Comparison of ENCODE assay signal across 13 cellular contexts in the genomic region with DNA sequence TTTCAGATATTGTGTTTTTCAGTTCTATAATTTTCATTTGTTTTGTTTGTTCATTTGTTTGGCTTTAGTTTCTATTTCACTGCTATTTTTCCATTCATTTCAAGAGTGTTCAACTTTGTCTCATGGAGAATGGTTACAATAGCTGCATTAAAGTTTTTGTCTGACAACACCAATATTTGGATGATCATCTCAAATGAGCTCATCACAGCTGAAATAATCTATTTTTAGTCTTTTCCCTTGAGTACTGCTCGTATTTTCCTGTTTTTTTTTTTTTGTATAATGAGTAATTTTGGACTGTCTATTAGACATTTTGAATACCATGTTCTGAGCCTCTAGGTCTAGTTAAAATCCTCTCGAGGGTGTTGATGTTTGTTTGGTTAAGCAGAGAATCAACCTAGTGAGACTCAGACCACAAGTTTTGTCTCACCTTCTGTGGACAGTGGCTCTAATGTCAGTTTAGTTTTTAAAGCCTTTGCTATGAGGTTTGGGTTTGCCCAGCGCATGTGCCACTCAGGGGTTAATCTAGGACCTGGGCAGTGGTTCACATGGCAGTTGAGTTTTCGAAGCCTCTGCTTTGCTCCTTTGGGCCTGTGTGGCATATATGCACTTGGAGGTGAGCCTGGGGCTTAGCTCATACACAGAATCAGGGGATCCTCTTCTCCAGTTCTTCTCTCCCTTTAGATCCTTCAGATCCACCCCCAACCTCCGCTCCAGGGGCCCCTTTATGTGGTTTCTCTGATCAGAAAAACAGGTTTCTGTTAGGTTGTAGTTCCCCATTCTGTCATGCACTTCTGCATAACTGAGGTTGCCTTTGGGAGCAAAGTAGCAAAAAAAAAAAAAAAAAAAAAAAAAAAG.
DNase-seq lines count a peak whose midpoint lies in the region; ATAC-seq and TF ChIP-seq lines count a peak whose summit lies in the region.
"Had no signal": no experiment of that assay in that cellular context is flagged by ENCODE, and none has a peak within 500 bp of the region (broad histone marks: within the 10 kb centered on the region; RNA-seq: fewer than 3 reads in every experiment).

No MANE protein-coding gene starts in this region.

- intact Hi-C loops in Right ventricle myocardium superior (cut with DNase I) = loop anchor here (10.0 kb wide), 1 partner anchor 251 kb away; no protein-coding TSS in a partner anchor

- H3K27me3 ChIP-seq in HL-60 (ENCODE audit: insufficient read depth, poor library complexity, severe bottlenecking) = no peaks in the 10 kb centered on the region

- no peak for TF ChIP-seq CTCF in GM13977 (IDR thresholded peaks at IDR 0.05; ENCODE audit: extremely low read depth, insufficient read depth, missing control alignments)
- no peak for TF ChIP-seq CTCF in HL-60 (IDR thresholded peaks at IDR 0.05; ENCODE audit: insufficient read depth, low read length)
- no peak for TF ChIP-seq CTCF in choroid plexus epithelial cell (conservative IDR thresholded peaks at IDR 0.05; ENCODE audit: low read depth, low read length)

- peak; percentile 36 for DNase-seq in GM13977 (ENCODE audit: low spot score)
- peak in 1 of 2 experiments; percentile 87 for DNase-seq in HL-60 (ENCODE audit: low read depth in 1 of 2, low spot score in 1 of 2)
- peak; percentile 58 for DNase-seq in choroid plexus epithelial cell (ENCODE audit: low read depth)
- no peak for DNase-seq in anterior cingulate cortex (lab: John Stamatoyannopoulos, UW)
- no peak for DNase-seq in NCI-H82 (lab: John Stamatoyannopoulos, UW)
- DNase-seq in amniotic stem cell (lab: John Stamatoyannopoulos, UW) = no peak
- no peak for DNase-seq in Right ventricle myocardium superior
- DNase-seq: activated naive CD8-positive, alpha-beta T cell treated with anti-CD3 and anti-CD28 coated beads, Interleukin-2, amount 50 U/mL, for 24 hours; kidney; NCI-H774 had no signal

- H3K4me3 ChIP-seq in HL-60 (replicated peaks; ENCODE audit: insufficient read depth, low read length) (no peak overlapping the region), choroid plexus epithelial cell (ENCODE audit: low read depth, low read length) (no peak overlapping the region)

- ATAC-seq in GM21825 (IDR thresholded peaks at IDR 0.05; ENCODE audit: unreplicated experiment) (peak; percentile 60), Right ventricle myocardium superior (ENCODE audit: poor library complexity) (no peak)
- ATAC-seq: activated CD4-positive, CD25-positive, alpha-beta regulatory T cell treated with anti-CD3 and anti-CD28 coated beads, Interleukin-2, amount 50 U/mL, for 24 hours; activated naive CD8-positive, alpha-beta T cell treated with anti-CD3 and anti-CD28 coated beads, Interleukin-2, amount 50 U/mL, for 24 hours had no signal

- in situ Hi-C loops in GM13977 (cut with MboI; ENCODE audit: low pct_unique_long_range_greater_than_20kb, low sequenced_read_pairs, unreplicated experiment) = no loop called here

- H3K27ac ChIP-seq in HL-60 (replicated peaks) = peak overlapping the region; percentile 85
- H3K27ac ChIP-seq: epithelial cell of prostate had no signal

Comparison
In these comparisons a context has a peak if more than half of its experiments do, and no peak if none do; other contexts are left out.
1. DNase-seq: peak in GM13977 (single experiment) and choroid plexus epithelial cell (single experiment); none in anterior cingulate cortex (0 of 58), NCI-H82 (single experiment), amniotic stem cell (single experiment) and Right ventricle myocardium superior (single experiment).